Comparison of ENCODE assay signal across 16 cellular contexts in the genomic region with DNA sequence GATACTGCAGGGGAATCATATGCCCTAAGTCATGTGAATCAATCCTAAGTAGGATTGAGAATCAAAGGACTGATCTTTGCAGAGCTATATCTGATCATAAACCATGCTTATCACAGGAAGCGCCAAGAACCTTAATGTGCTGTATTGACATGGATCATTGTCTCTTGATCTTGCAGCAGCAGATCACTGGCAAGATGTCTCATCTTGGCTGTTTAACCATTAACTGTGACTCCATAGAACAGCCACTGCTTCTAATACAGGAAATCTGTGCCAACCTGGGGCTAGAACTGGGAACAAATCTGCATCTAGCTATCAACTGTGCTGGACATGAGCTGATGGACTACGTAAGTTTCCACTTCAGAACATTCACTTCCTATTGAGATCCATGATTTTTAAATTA. TPM values are rescaled to one million over a fixed set of nuclear protein-coding genes. Genes with fewer than 3 reads are reported as not detected.
DNase-seq lines count a peak whose midpoint lies in the region; ATAC-seq, FAIRE-seq and TF ChIP-seq lines count a peak whose summit lies in the region.
"Had no signal": no experiment of that assay in that cellular context is flagged by ENCODE, and none has a peak within 500 bp of the region (broad histone marks: within the 10 kb centered on the region; RNA-seq: fewer than 3 reads in every experiment).

No MANE protein-coding gene starts in this region.

- no peaks in the 10 kb centered on the region for H3K9me2 ChIP-seq in hepatocyte (replicated peaks; ENCODE audit: insufficient read depth)

- BruUV-seq in HepG2 (replicated peaks; lab: Mats Ljungman, UMichigan): no TSS peak

- TF ChIP-seq POLR2A in right lobe of liver (IDR thresholded peaks at IDR 0.05): no peak
- no peak for TF ChIP-seq POLR2A in HepG2 (IDR thresholded peaks at IDR 0.05; ENCODE audit: insufficient read depth in 1 of 2, low read depth in 2 of 2, low read length in 2 of 2)
- TF ChIP-seq POLR2A in H54 (IDR thresholded peaks at IDR 0.05; ENCODE audit: low read depth, low read length): no peak

- FAIRE-seq in HepG2 (lab: Jason Lieb, UNC): no peak
- FAIRE-seq in H54 (lab: Jason Lieb, UNC): no peak
- FAIRE-seq: A549, G401.6, GM12891, GM19239 had no signal

- no peak overlapping the region for H3K9ac ChIP-seq in HepG2 (ENCODE audit: insufficient read depth, low read depth, low read length)
- H3K9ac ChIP-seq: BLaER1 treated with 17β-estradiol and CSF1 and Interleukin-3, amounts not matched to agents 10 nM and 100 nM had no signal

- TF ChIP-seq CTCF in right lobe of liver (IDR thresholded peaks at IDR 0.05) (no peak), HepG2 (CRISPR knock-in tag; IDR thresholded peaks at IDR 0.05) (no peak), hepatocyte (IDR thresholded peaks at IDR 0.05; ENCODE audit: poor library complexity) (no peak), mucosa of descending colon (IDR thresholded peaks at IDR 0.05) (no peak)

- DNase-seq in right lobe of liver (no peak), HepG2 (ENCODE audit: low spot score) (no peak), hepatocyte (ENCODE audit: low spot score) (no peak), mucosa of descending colon (no peak), DMS 273 treated with DMSO at 0.1 percent for 48 hours (lab: John Stamatoyannopoulos, UW) (no peak), H54 (ENCODE audit: insufficient read length, low spot score) (no peak)
- DNase-seq: CD8-positive, alpha-beta T cell; H7 had no signal

- no peak for TF ChIP-seq EP300 in HepG2 (IDR thresholded peaks at IDR 0.05; ENCODE audit: low read depth in 2 of 2, low read length in 2 of 2)
- TF ChIP-seq EP300 in HepG2 (CRISPR knock-in tag; IDR thresholded peaks at IDR 0.05; ENCODE audit: borderline replicate concordance): no peak

- no peaks in the 10 kb centered on the region for H4K20me1 ChIP-seq in HepG2 (ENCODE audit: insufficient read depth, low read length)
- H4K20me1 ChIP-seq in hepatocyte (ENCODE audit: insufficient read depth, poor library complexity, severe bottlenecking): no peaks in the 10 kb centered on the region
- H4K20me1 ChIP-seq: BLaER1 treated with 17β-estradiol and CSF1 and Interleukin-3, amounts not matched to agents 10 nM and 100 nM had no signal

- intact Hi-C loops in right lobe of liver (cut with DNase I): no loop called here
- intact Hi-C loops in HepG2 (cut with micrococcal nuclease; ENCODE audit: unreplicated experiment): no loop called here
- intact Hi-C loops in mucosa of descending colon (cut with DNase I, micrococcal nuclease): no loop called here

- TF ChIP-seq RAD21 in HepG2 (CRISPR knock-in tag; IDR thresholded peaks at IDR 0.05): no peak

- peak; percentile 48 to 72 (median 70) for ATAC-seq in right lobe of liver
- no peak for ATAC-seq in HepG2
- ATAC-seq in mucosa of descending colon: peak; percentile 23
- ATAC-seq in HG03039 (IDR thresholded peaks at IDR 0.05; ENCODE audit: unreplicated experiment): no peak
- ATAC-seq: A549; CD8-positive, alpha-beta T cell; GM23338 had no signal

- H3K9me3 ChIP-seq in right lobe of liver: no peaks in the 10 kb centered on the region
- H3K9me3 ChIP-seq in HepG2 (ENCODE audit: low read length): no peaks in the 10 kb centered on the region
- H3K9me3 ChIP-seq in hepatocyte (ENCODE audit: low read depth): no peaks in the 10 kb centered on the region
- no peaks in the 10 kb centered on the region for H3K9me3 ChIP-seq in mucosa of descending colon
- H3K9me3 ChIP-seq: A549 had no signal

- H2AFZ ChIP-seq in HepG2 (ENCODE audit: low read length): no peak overlapping the region
- H2AFZ ChIP-seq in hepatocyte: no peak overlapping the region
- H2AFZ ChIP-seq: GM23338 had no signal

- no peak overlapping the region for H3K4me2 ChIP-seq in HepG2 (ENCODE audit: low read depth, low read length)
- H3K4me2 ChIP-seq in hepatocyte: no peak overlapping the region
- H3K4me2 ChIP-seq: A549; BLaER1 treated with 17β-estradiol and CSF1 and Interleukin-3, amounts not matched to agents 10 nM and 100 nM; GM23338 had no signal

- no peak overlapping the region for H3K27ac ChIP-seq in right lobe of liver
- no peak overlapping the region for H3K27ac ChIP-seq in HepG2 (ENCODE audit: extremely low read length, insufficient read depth, low read length)
- H3K27ac ChIP-seq in hepatocyte: peak overlapping the region; percentile 45
- H3K27ac ChIP-seq: 22Rv1; A549; BLaER1 treated with 17β-estradiol and CSF1 and Interleukin-3, amounts not matched to agents 10 nM and 100 nM had no signal

- H3K36me3 ChIP-seq in right lobe of liver (no peaks in the 10 kb centered on the region), HepG2 (replicated peaks in 1 of 2; ENCODE audit: control insufficient read depth in 1 of 2, insufficient read depth in 2 of 2, low read length in 2 of 2) (no peaks in the 10 kb centered on the region), hepatocyte (replicated peaks; ENCODE audit: insufficient read depth, low read depth) (no peaks in the 10 kb centered on the region), mucosa of descending colon (ENCODE audit: low read depth) (no peaks in the 10 kb centered on the region)
- H3K36me3 ChIP-seq: BLaER1 treated with 17β-estradiol and CSF1 and Interleukin-3, amounts not matched to agents 10 nM and 100 nM had no signal

- in situ Hi-C loops in HepG2 (cut with HindIII; ENCODE audit: extremely low pct_ligation_motif_present, low pct_unique_long_range_greater_than_20kb): no loop called here

- no peaks in the 10 kb centered on the region for H3K79me2 ChIP-seq in HepG2 (ENCODE audit: insufficient read depth, low read length)
- H3K79me2 ChIP-seq in hepatocyte: no peaks in the 10 kb centered on the region

- POLR2A ChIA-PET in HepG2 (lab: Yijun Ruan, JAX): no interaction called here

- no peak overlapping the region for H3K4me3 ChIP-seq in right lobe of liver
- H3K4me3 ChIP-seq in HepG2 (replicated peaks in 1 of 3; ENCODE audit: insufficient read depth in 1 of 3, low read depth in 2 of 3, low read length in 3 of 3): no peak overlapping the region
- H3K4me3 ChIP-seq in hepatocyte: no peak overlapping the region
- no peak overlapping the region for H3K4me3 ChIP-seq in mucosa of descending colon
- H3K4me3 ChIP-seq: A549; BLaER1 treated with 17β-estradiol and CSF1 and Interleukin-3, amounts not matched to agents 10 nM and 100 nM; GM23338 had no signal

- H3K4me1 ChIP-seq in right lobe of liver: peaks cover 0 to 20% (median 0%) of the 10 kb centered on the region in 4 donors
- no peaks in the 10 kb centered on the region for H3K4me1 ChIP-seq in HepG2 (ENCODE audit: insufficient read depth, low read length)
- H3K4me1 ChIP-seq in hepatocyte (ENCODE audit: insufficient read depth): peaks cover 10% of the 10 kb centered on the region
- H3K4me1 ChIP-seq in mucosa of descending colon (ENCODE audit: low read depth): no peaks in the 10 kb centered on the region
- H3K4me1 ChIP-seq: BLaER1 treated with 17β-estradiol and CSF1 and Interleukin-3, amounts not matched to agents 10 nM and 100 nM had no signal

- CTCF ChIA-PET in HepG2 (lab: Yijun Ruan, JAX; ENCODE audit: low intra/inter-chr PET ratio, low total read pairs): no interaction called here

- 34% methylated on average over 2 of the region's 2 CpGs for WGBS in right lobe of liver (ENCODE audit: insufficient coverage, low coverage, low lambda C conversion rate, missing lambda C conversion rate)
- 88% methylated on average over 2 of the region's 2 CpGs for WGBS in HepG2 (ENCODE audit: low lambda C conversion rate)
- WGBS in hepatocyte (ENCODE audit: low lambda C conversion rate, missing lambda C conversion rate): 85% methylated on average over 2 of the region's 2 CpGs

- H3K27me3 ChIP-seq in right lobe of liver (no peaks in the 10 kb centered on the region), HepG2 (ENCODE audit: control insufficient read depth in 1 of 2, insufficient read depth in 2 of 2, low read length in 2 of 2) (no peaks in the 10 kb centered on the region; a peak in 1 of 5 replicates), hepatocyte (peaks cover 2% of the 10 kb centered on the region)
- H3K27me3 ChIP-seq: BLaER1 treated with 17β-estradiol and CSF1 and Interleukin-3, amounts not matched to agents 10 nM and 100 nM had no signal

TF ChIP-seq in HepG2, 621 proteins besides CTCF, POLR2A, EP300 and RAD21 (continues in another document):
- no peak for TF ChIP-seq ZNF235 (CRISPR knock-in tag; IDR thresholded peaks at IDR 0.05; ENCODE audit: borderline replicate concordance)
- TF ChIP-seq ZNF772 (CRISPR knock-in tag; IDR thresholded peaks at IDR 0.05): no peak
- TF ChIP-seq ZSCAN20 (CRISPR knock-in tag; IDR thresholded peaks at IDR 0.05; ENCODE audit: borderline replicate concordance): no peak
- no peak for TF ChIP-seq SUZ12 (IDR thresholded peaks at IDR 0.05; ENCODE audit: low read depth, low read length)
- no peak for TF ChIP-seq JUNB (CRISPR knock-in tag; IDR thresholded peaks at IDR 0.05; ENCODE audit: borderline replicate concordance)
- no peak for TF ChIP-seq SMAD9 (CRISPR knock-in tag; IDR thresholded peaks at IDR 0.05)
- no peak for TF ChIP-seq ZFP36L2 (CRISPR knock-in tag; IDR thresholded peaks at IDR 0.05)

RNA-seq across cellular contexts. Expression of a gene that starts 21.6 kb away (rescaled TPM):
- total RNA-seq in right lobe of liver (not detected), HepG2 (2016; rRNA removed; fragmentation: Illumina TruSeq; extraction: Trizol) (not detected in 2 replicates), hepatocyte (0.28 and 0.43 TPM in 2 replicates), mucosa of descending colon (under 1 TPM in 1 of 3 donors, not detected in 2; 0.31 TPM)
- not detected in 2 replicates for total RNA-seq in HepG2 (2016; cell fraction: cytosol; rRNA removed; fragmentation: Illumina TruSeq; extraction: Trizol; ENCODE audit: low read depth)
- not detected in 2 replicates for total RNA-seq in HepG2 (2016; cell fraction: insoluble cytoplasmic fraction; rRNA removed; fragmentation: Illumina TruSeq; extraction: Trizol)
- not detected in 2 replicates for total RNA-seq in HepG2 (2016; cell fraction: membrane; rRNA removed; fragmentation: Illumina TruSeq; extraction: Trizol)
- total RNA-seq in HepG2 (2016; cell fraction: nucleus; rRNA removed; fragmentation: Illumina TruSeq; extraction: Trizol): not detected in 2 replicates
- polyA plus RNA-seq in HepG2 (2011; rRNA removed) (not detected in 2 replicates), hepatocyte (0.24 and 0.75 TPM in 2 replicates)
- not detected in 2 replicates for polyA plus RNA-seq in HepG2 (2011; cell fraction: cytosol; rRNA removed)
- polyA plus RNA-seq in HepG2 (2011; cell fraction: nucleus; rRNA removed): not detected in 2 replicates
- polyA plus RNA-seq in HepG2 (2012): 0.21 TPM in 1 of 2 replicates, not detected in the other
- not detected in 2 replicates for polyA plus RNA-seq in HepG2 (2016; cell fraction: cytosol; fragmentation: Illumina TruSeq; extraction: Trizol; ENCODE audit: low read depth)
- polyA plus RNA-seq in HepG2 (2016; cell fraction: insoluble cytoplasmic fraction; fragmentation: Illumina TruSeq; extraction: Trizol; ENCODE audit: low read depth): not detected in 2 replicates
- polyA plus RNA-seq in HepG2 (2016; cell fraction: membrane; fragmentation: Illumina TruSeq; extraction: Trizol; ENCODE audit: low read depth): not detected in 2 replicates
- polyA plus RNA-seq in HepG2 (2016; cell fraction: nucleus; fragmentation: Illumina TruSeq; extraction: Trizol; ENCODE audit: insufficient read depth, low read depth): not detected in 2 replicates
- polyA minus RNA-seq in HepG2 (2011; rRNA and poly(A)+ RNA removed; ENCODE audit: low replicate concordance): not detected in 2 replicates
- polyA minus RNA-seq in HepG2 (2011; cell fraction: cytosol; rRNA and poly(A)+ RNA removed): not detected in 2 replicates
- polyA minus RNA-seq in HepG2 (2011; cell fraction: nucleus; rRNA and poly(A)+ RNA removed): not detected in 2 replicates
- total RNA-seq: CD8-positive, alpha-beta T cell had no signal

Comparison
In these comparisons a context has a peak if more than half of its experiments do, and no peak if none do; other contexts are left out.
1. ATAC-seq: peak in right lobe of liver (4 of 4) and mucosa of descending colon (single experiment); none in HepG2 (single experiment) and HG03039 (single experiment).